ENCODE assay signal across 8 cellular contexts in genomic region chr17:38731526-38732294, GRCh38. TPM values are rescaled to one million over a fixed set of nuclear protein-coding genes. Genes with fewer than 3 reads are reported as not detected.
DNase-seq lines count a peak whose midpoint lies in the region; ATAC-seq and TF ChIP-seq lines count a peak whose summit lies in the region.

No MANE protein-coding gene starts in this region.

- POLR2A ChIA-PET in activated naive CD8-positive, alpha-beta T cell treated with anti-CD3 and anti-CD28 coated beads, Interleukin-2, amount 10 ng/mL, durations not matched to agents 7 days and 5 days (lab: Charles Lee), result interaction anchor here (1.0 to 2.3 kb wide), 7 partner anchors 13 to 56 kb away, joined by 3 to 18 read pairs (median 5); partner anchors contain the start of gene MLLT6

- peaks cover 75% of the 10 kb centered on the region for H3K4me1 Mint-ChIP-seq in activated naive CD4-positive, alpha-beta T cell treated with anti-CD3 and anti-CD28 coated beads, Interleukin-2, amount 10 ng/mL, durations not matched to agents 7 days and 5 days
- peaks cover 51% of the 10 kb centered on the region for H3K4me1 Mint-ChIP-seq in activated naive CD8-positive, alpha-beta T cell treated with anti-CD3 and anti-CD28 coated beads, Interleukin-2, amount 10 ng/mL, durations not matched to agents 7 days and 5 days

- H3K4me1 ChIP-seq in lower lobe of right lung (peaks cover 49% of the 10 kb centered on the region), upper lobe of right lung (peaks cover 42% of the 10 kb centered on the region)

- H3K27me3 ChIP-seq in lower lobe of right lung (ENCODE audit: low read depth) (no peaks in the 10 kb centered on the region), upper lobe of right lung (no peaks in the 10 kb centered on the region)

- H3K9me3 Mint-ChIP-seq in activated naive CD4-positive, alpha-beta T cell treated with anti-CD3 and anti-CD28 coated beads, Interleukin-2, amount 10 ng/mL, durations not matched to agents 7 days and 5 days, result no peaks in the 10 kb centered on the region
- no peaks in the 10 kb centered on the region for H3K9me3 Mint-ChIP-seq in activated naive CD8-positive, alpha-beta T cell treated with anti-CD3 and anti-CD28 coated beads, Interleukin-2, amount 10 ng/mL, durations not matched to agents 7 days and 5 days

- H3K27me3 Mint-ChIP-seq in activated naive CD4-positive, alpha-beta T cell treated with anti-CD3 and anti-CD28 coated beads, Interleukin-2, amount 10 ng/mL, durations not matched to agents 7 days and 5 days, result no peaks in the 10 kb centered on the region
- no peaks in the 10 kb centered on the region for H3K27me3 Mint-ChIP-seq in activated naive CD8-positive, alpha-beta T cell treated with anti-CD3 and anti-CD28 coated beads, Interleukin-2, amount 10 ng/mL, durations not matched to agents 7 days and 5 days

- ATAC-seq in activated naive CD8-positive, alpha-beta T cell treated with anti-CD3 and anti-CD28 coated beads, Interleukin-2, amount 10 ng/mL, durations not matched to agents 7 days and 5 days (ENCODE audit: low read depth), result no peak
- no peak for ATAC-seq in lower lobe of right lung
- ATAC-seq in upper lobe of right lung, result no peak
- no peak for ATAC-seq in GM21447 (IDR thresholded peaks at IDR 0.05; ENCODE audit: unreplicated experiment)
- ATAC-seq in GM18517 (IDR thresholded peaks at IDR 0.05; ENCODE audit: unreplicated experiment), result no peak

- TF ChIP-seq CTCF in lower lobe of right lung (IDR thresholded peaks at IDR 0.05) (no peak), upper lobe of right lung (IDR thresholded peaks at IDR 0.05) (no peak)

- peak overlapping the region; percentile 93 for H3K27ac Mint-ChIP-seq in activated naive CD4-positive, alpha-beta T cell treated with anti-CD3 and anti-CD28 coated beads, Interleukin-2, amount 10 ng/mL, durations not matched to agents 7 days and 5 days
- peak overlapping the region; percentile 78 for H3K27ac Mint-ChIP-seq in activated naive CD8-positive, alpha-beta T cell treated with anti-CD3 and anti-CD28 coated beads, Interleukin-2, amount 10 ng/mL, durations not matched to agents 7 days and 5 days

- intact Hi-C loops in lower lobe of right lung (cut with DNase I), result no loop called here
- intact Hi-C loops in upper lobe of right lung (cut with DNase I), result loop anchor here (5.0 kb wide), 1 partner anchor 54 kb away; no protein-coding TSS in a partner anchor

- H3K36me3 ChIP-seq in lower lobe of right lung (peaks cover 26% of the 10 kb centered on the region), upper lobe of right lung (peaks cover 30% of the 10 kb centered on the region)

- H3K36me3 Mint-ChIP-seq in activated naive CD4-positive, alpha-beta T cell treated with anti-CD3 and anti-CD28 coated beads, Interleukin-2, amount 10 ng/mL, durations not matched to agents 7 days and 5 days, result peaks cover 33% of the 10 kb centered on the region
- peaks cover 6% of the 10 kb centered on the region for H3K36me3 Mint-ChIP-seq in activated naive CD8-positive, alpha-beta T cell treated with anti-CD3 and anti-CD28 coated beads, Interleukin-2, amount 10 ng/mL, durations not matched to agents 7 days and 5 days

- H3K4me3 ChIP-seq in lower lobe of right lung, result peak overlapping the region; percentile 66
- peak overlapping the region; percentile 73 for H3K4me3 ChIP-seq in upper lobe of right lung

- H3K9me3 ChIP-seq in lower lobe of right lung, result no peaks in the 10 kb centered on the region
- no peaks in the 10 kb centered on the region for H3K9me3 ChIP-seq in upper lobe of right lung

- H3K27ac ChIP-seq in lower lobe of right lung, result peak overlapping the region; percentile 79
- H3K27ac ChIP-seq in upper lobe of right lung, result peak overlapping the region; percentile 82

- DNase-seq in activated naive CD4-positive, alpha-beta T cell treated with anti-CD3 and anti-CD28 coated beads, Interleukin-2, amount 10 ng/mL, durations not matched to agents 7 days and 5 days, result no peak
- no peak for DNase-seq in activated naive CD4-positive, alpha-beta T cell treated with anti-CD3 and anti-CD28 coated beads, Interleukin-2, amount 50 U/mL, for 16 hours
- no peak for DNase-seq in activated naive CD8-positive, alpha-beta T cell treated with anti-CD3 and anti-CD28 coated beads, Interleukin-2, amount 10 ng/mL, durations not matched to agents 7 days and 5 days
- DNase-seq in lower lobe of right lung (no peak), upper lobe of right lung (no peak), NCI-H1436 treated with DMSO at 0.1 percent for 48 hours (lab: John Stamatoyannopoulos, UW) (no peak)

- CTCF ChIA-PET in activated naive CD4-positive, alpha-beta T cell treated with anti-CD3 and anti-CD28 coated beads, Interleukin-2, amount 10 ng/mL, durations not matched to agents 7 days and 5 days (lab: Charles Lee), result interaction anchor here (0.8 to 8.3 kb wide), 7 partner anchors 10 to 173 kb away, joined by 3 to 116 read pairs (median 3); partner anchors contain the start of gene EPOP

- H3K4me3 Mint-ChIP-seq in activated naive CD4-positive, alpha-beta T cell treated with anti-CD3 and anti-CD28 coated beads, Interleukin-2, amount 10 ng/mL, durations not matched to agents 7 days and 5 days, result peak overlapping the region; percentile 100
- H3K4me3 Mint-ChIP-seq in activated naive CD8-positive, alpha-beta T cell treated with anti-CD3 and anti-CD28 coated beads, Interleukin-2, amount 10 ng/mL, durations not matched to agents 7 days and 5 days, result peak overlapping the region; percentile 93

RNA-seq across cellular contexts. Expression of gene CISD3, which starts 1.6 kb away (rescaled TPM):
- 10 to 100 TPM; 30.4 to 37.3 TPM for total RNA-seq in activated naive CD8-positive, alpha-beta T cell treated with anti-CD3 and anti-CD28 coated beads, Interleukin-2, amount 10 ng/mL, durations not matched to agents 7 days and 5 days
- total RNA-seq in lower lobe of right lung (31.3 TPM), upper lobe of right lung (29.7 TPM)

RNA-seq across cellular contexts. Expression of gene PCGF2, which starts 16.4 kb away (rescaled TPM):
- 1 to 10 TPM; 1.8 to 2.0 TPM for total RNA-seq in activated naive CD8-positive, alpha-beta T cell treated with anti-CD3 and anti-CD28 coated beads, Interleukin-2, amount 10 ng/mL, durations not matched to agents 7 days and 5 days
- 53.5 TPM for total RNA-seq in lower lobe of right lung
- total RNA-seq in upper lobe of right lung, result 59.1 TPM

RNA-seq across cellular contexts. Expression of gene PSMB3, which starts 20.8 kb away (rescaled TPM):
- total RNA-seq in activated naive CD8-positive, alpha-beta T cell treated with anti-CD3 and anti-CD28 coated beads, Interleukin-2, amount 10 ng/mL, durations not matched to agents 7 days and 5 days, result 100 to 1,000 TPM; 182 to 189 TPM
- total RNA-seq in lower lobe of right lung, result 128 TPM
- total RNA-seq in upper lobe of right lung, result 127 TPM

RNA-seq across cellular contexts. Expression of gene MLLT6, which starts 26.6 kb away (rescaled TPM):
- 100 to 1,000 TPM; 333 to 343 TPM for total RNA-seq in activated naive CD8-positive, alpha-beta T cell treated with anti-CD3 and anti-CD28 coated beads, Interleukin-2, amount 10 ng/mL, durations not matched to agents 7 days and 5 days
- 135 TPM for total RNA-seq in lower lobe of right lung
- 133 TPM for total RNA-seq in upper lobe of right lung

RNA-seq across cellular contexts. Expression of gene EPOP, which starts 57.0 kb away (rescaled TPM):
- total RNA-seq in activated naive CD8-positive, alpha-beta T cell treated with anti-CD3 and anti-CD28 coated beads, Interleukin-2, amount 10 ng/mL, durations not matched to agents 7 days and 5 days, result 1 to 10 TPM; 7.2 TPM
- total RNA-seq in lower lobe of right lung, result 1.0 TPM
- total RNA-seq in upper lobe of right lung, result 2.1 TPM

Comparison
In these comparisons a context has a peak if more than half of its experiments do, and no peak if none do; other contexts are left out.
1. RNA of gene PCGF2, which starts 16.4 kb away (total RNA-seq): 59.1 TPM in upper lobe of right lung (single experiment) and 53.5 TPM in lower lobe of right lung (single experiment); 1.8 to 2.0 TPM in activated naive CD8-positive, alpha-beta T cell treated with anti-CD3 and anti-CD28 coated beads, Interleukin-2, amount 10 ng/mL, durations not matched to agents 7 days and 5 days; every median in the first group is over 10 times any median in the second.